In genomic region chr6:109033655-109034054, GRCh38 we compare ENCODE assay signal across 21 cellular contexts.
"Had no signal": no experiment of that assay in that cellular context is flagged by ENCODE, and none has a peak within 500 bp of the region (broad histone marks: within the 10 kb centered on the region; RNA-seq: fewer than 3 reads in every experiment).

No MANE protein-coding gene starts in this region.

- H3K27ac ChIP-seq: adrenal gland, body of pancreas, colonic mucosa had no signal

- H3K4me3 ChIP-seq: adrenal gland, body of pancreas, colonic mucosa had no signal

- H3K4me1 ChIP-seq: body of pancreas, colonic mucosa had no signal

- DNase-seq: activated CD4-positive, alpha-beta T cell treated with anti-CD3 and anti-CD28 coated beads for 48 hours; activated CD4-positive, alpha-beta T cell treated with anti-CD3 and anti-CD28 coated beads, Interleukin-2, amount 50 U/mL, for 1 hour; activated CD4-positive, alpha-beta T cell treated with anti-CD3 and anti-CD28 coated beads, Interleukin-2, amount 50 U/mL, for 48 hours; activated CD8-positive, alpha-beta memory T cell treated with anti-CD3 and anti-CD28 coated beads for 24 hours; activated CD8-positive, alpha-beta T cell treated with anti-CD3 and anti-CD28 coated beads for 36 hours; activated effector memory CD4-positive, alpha-beta T cell treated with anti-CD3 and anti-CD28 coated beads, Interleukin-2, amount 50 U/mL, for 16 hours; activated naive CD4-positive, alpha-beta T cell treated with anti-CD3 and anti-CD28 coated beads for 36 hours; activated naive CD8-positive, alpha-beta T cell treated with anti-CD3 and anti-CD28 coated beads for 36 hours; activated naive CD8-positive, alpha-beta T cell treated with anti-CD3 and anti-CD28 coated beads, Interleukin-2, amount 50 U/mL, for 24 hours; activated T-cell treated with anti-CD3 and anti-CD28 coated beads, Interleukin-2, amount 50 U/mL, for 4 hours; adrenal gland; amygdala; aorta; body of pancreas; caudate nucleus; cerebellar nuclear complex; colonic mucosa; effector CD8-positive, alpha-beta T cell; endodermal cell; head of caudate nucleus; T-helper 2 cell had no signal

- H3K36me3 ChIP-seq: adrenal gland, colonic mucosa had no signal

- H3K9me3 ChIP-seq: adrenal gland, body of pancreas, colonic mucosa had no signal

- H3K27me3 ChIP-seq: adrenal gland, body of pancreas, colonic mucosa had no signal
